9 cellular contexts compared by ENCODE assay signal in genomic region chr6:163170294-163170883, GRCh38.
DNase-seq lines count a peak whose midpoint lies in the region; ATAC-seq and TF ChIP-seq lines count a peak whose summit lies in the region.
"Had no signal": no experiment of that assay in that cellular context is flagged by ENCODE, and none has a peak within 500 bp of the region (broad histone marks: within the 10 kb centered on the region; RNA-seq: fewer than 3 reads in every experiment).

No MANE protein-coding gene starts in this region.

- ATAC-seq in HG03039 (IDR thresholded peaks at IDR 0.05; ENCODE audit: unreplicated experiment) (peak; percentile 54), foreskin keratinocyte (peak; percentile 51)
- peak; percentile 76 for ATAC-seq in stimulated activated naive CD8-positive, alpha-beta T cell treated with anti-CD3 and anti-CD28 coated beads, Interleukin-15, Interleukin-2, amounts not matched to agents 100 U/mL and 50 U/mL, for 24 hours

- H3K36me3 ChIP-seq in A673 (ENCODE audit: insufficient read depth, low read length, poor library complexity, severe bottlenecking), result no peaks in the 10 kb centered on the region

- no TSS peak for BruUV-seq in A673 (replicated peaks; lab: Mats Ljungman, UMichigan)

- CTCF ChIA-PET in A673 (lab: Charles Lee), result interaction anchor here (0.6 kb wide), 2 partner anchors 79 to 105 kb away, joined by 3 to 5 read pairs; no protein-coding TSS in a partner anchor

- H3K4me1 ChIP-seq in A673 (ENCODE audit: insufficient read depth, low read length, poor library complexity, severe bottlenecking) (no peaks in the 10 kb centered on the region), foreskin keratinocyte (no peaks in the 10 kb centered on the region)

- no peak overlapping the region for H3K4me3 ChIP-seq in A673 (ENCODE audit: low read depth, low read length, poor library complexity, severe bottlenecking)

- TF ChIP-seq CTCF in A673 (conservative IDR thresholded peaks at IDR 0.05; ENCODE audit: low read depth, low read length), result peak; percentile 85
- peak; percentile 44 for TF ChIP-seq CTCF in GM13976 (IDR thresholded peaks at IDR 0.05; ENCODE audit: borderline replicate concordance, control extremely low read depth, extremely low read depth, insufficient read depth, missing control alignments)
- peak; percentile 64 for TF ChIP-seq CTCF in foreskin keratinocyte (conservative IDR thresholded peaks at IDR 0.05)

- intact Hi-C loops in A673 (cut with micrococcal nuclease; ENCODE audit: unreplicated experiment), result loop anchor here (10.0 kb wide), 1 partner anchor 784 kb away; no protein-coding TSS in a partner anchor

- no peaks in the 10 kb centered on the region for H3K27me3 ChIP-seq in A673 (replicated peaks; ENCODE audit: insufficient read depth, low read depth, low read length, poor library complexity)
- no peaks in the 10 kb centered on the region for H3K27me3 ChIP-seq in foreskin keratinocyte

- H3K27ac ChIP-seq in A673 (ENCODE audit: low read depth, low read length, poor library complexity, severe bottlenecking), result no peak overlapping the region
- H3K27ac ChIP-seq in foreskin keratinocyte, result no peak overlapping the region
- H3K27ac ChIP-seq: epithelial cell of prostate had no signal

- peak; percentile 53 for DNase-seq in A673 (ENCODE audit: low spot score)
- DNase-seq in GM13976 (ENCODE audit: low spot score), result peak; percentile 64
- peak; percentile 36 for DNase-seq in SKM-1 treated with dmso at 0.1 percent for 144 hours (lab: John Stamatoyannopoulos, UW; ENCODE audit: unreplicated experiment)
- DNase-seq in foreskin keratinocyte, result no peak
- DNase-seq in stimulated activated naive CD8-positive, alpha-beta T cell treated with anti-CD3 and anti-CD28 coated beads, Interleukin-15, Interleukin-2, amounts not matched to agents 100 U/mL and 50 U/mL, for 24 hours, result peak; percentile 43
- DNase-seq in putamen (ENCODE audit: low spot score), result no peak
- no peak for DNase-seq in NCI-H2107 treated with DMSO at 0.1 percent for 48 hours (lab: John Stamatoyannopoulos, UW; ENCODE audit: unreplicated experiment)

- H3K9me3 ChIP-seq in A673 (ENCODE audit: low read depth, low read length, poor library complexity, severe bottlenecking), result no peaks in the 10 kb centered on the region

- in situ Hi-C loops in GM13976 (cut with MboI; ENCODE audit: low sequenced_read_pairs, unreplicated experiment), result no loop called here

- POLR2A ChIA-PET in A673 (lab: Charles Lee; ENCODE audit: low non-redundant PET), result no interaction called here

Comparison
In these comparisons a context has a peak if more than half of its experiments do, and no peak if none do; other contexts are left out.
1. DNase-seq: peak in A673 (single experiment), GM13976 (single experiment), SKM-1 treated with dmso at 0.1 percent for 144 hours (single experiment) and stimulated activated naive CD8-positive, alpha-beta T cell treated with anti-CD3 and anti-CD28 coated beads, Interleukin-15, Interleukin-2, amounts not matched to agents 100 U/mL and 50 U/mL, for 24 hours (single experiment); none in foreskin keratinocyte (0 of 2), putamen (single experiment) and NCI-H2107 treated with DMSO at 0.1 percent for 48 hours (single experiment).
2. Peak in every context shown above with its lines, with median percentiles within 50 percentile points of each other: CTCF ChIP-seq and ATAC-seq.